Comparison of ENCODE assay signal across 16 cellular contexts in the genomic region with DNA sequence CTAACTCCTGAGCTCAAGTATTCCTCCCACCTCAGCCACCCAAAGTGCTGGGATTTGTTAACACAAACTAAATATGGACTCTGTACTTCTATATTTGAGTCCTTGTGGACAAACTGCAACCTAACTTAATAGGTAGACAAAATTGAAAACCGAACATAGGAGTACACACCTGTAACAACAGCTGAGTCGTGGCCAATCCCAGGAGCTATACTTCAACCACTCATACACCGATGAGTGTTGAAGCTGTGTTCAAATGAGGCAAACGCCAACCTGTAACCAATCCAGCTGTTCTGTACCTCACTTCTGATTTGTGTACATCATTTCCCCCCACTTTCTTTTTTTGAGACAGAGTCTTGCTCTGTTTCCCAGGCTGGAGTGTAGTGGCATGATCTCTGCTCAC.
DNase-seq lines count a peak whose midpoint lies in the region; ATAC-seq and TF ChIP-seq lines count a peak whose summit lies in the region.
"Had no signal": no experiment of that assay in that cellular context is flagged by ENCODE, and none has a peak within 500 bp of the region (broad histone marks: within the 10 kb centered on the region; RNA-seq: fewer than 3 reads in every experiment).

No MANE protein-coding gene starts in this region.

- no peak for TF ChIP-seq CTCF in Calu3 (IDR thresholded peaks at IDR 0.05; ENCODE audit: unreplicated experiment)

- H3K9me3 ChIP-seq in CD4-positive, CD25-positive, alpha-beta regulatory T cell (ENCODE audit: control insufficient read depth in 2 of 2, low read length in 2 of 2) = no peaks in the 10 kb centered on the region
- H3K9me3 ChIP-seq: A549 had no signal

- CTCF ChIA-PET in activated CD4-positive, alpha-beta T cell treated with anti-CD3 and anti-CD28 coated beads for 36 hours (lab: Charles Lee) = no interaction called here
- CTCF ChIA-PET in activated CD8-positive, alpha-beta memory T cell treated with anti-CD3 and anti-CD28 coated beads, Interleukin-2, amount 10 ng/mL, durations not matched to agents 7 days and 5 days (lab: Charles Lee) = no interaction called here
- CTCF ChIA-PET in Calu3 (lab: Charles Lee) = interaction anchor here (0.5 to 0.7 kb wide), 2 partner anchors 14 to 26 kb away, joined by 3 to 4 read pairs; no protein-coding TSS in a partner anchor

- H3K27ac Mint-ChIP-seq in activated CD4-positive, alpha-beta T cell treated with anti-CD3 and anti-CD28 coated beads for 36 hours = peak overlapping the region; percentile 42
- H3K27ac Mint-ChIP-seq in activated CD8-positive, alpha-beta memory T cell treated with anti-CD3 and anti-CD28 coated beads, Interleukin-2, amount 10 ng/mL, durations not matched to agents 7 days and 5 days = peak overlapping the region; percentile 65
- peak overlapping the region; percentile 35 to 83 (median 36) for H3K27ac Mint-ChIP-seq in CD4-positive, CD25-positive, alpha-beta regulatory T cell
- peak overlapping the region; percentile 72 for H3K27ac Mint-ChIP-seq in activated T-helper 2 cell treated with anti-CD3 and anti-CD28 coated beads, Interferon-gamma antibody, Interleukin-2, Interleukin-4, amounts not matched to agents 10 μg/mL and 5 μg/mL and 100 μg/mL, durations not matched to agents 14 hours and 24 hours and 36 hours
- H3K27ac Mint-ChIP-seq in Calu3 (ENCODE audit: unreplicated experiment) = no peak overlapping the region

- H3K27me3 ChIP-seq in CD4-positive, CD25-positive, alpha-beta regulatory T cell (ENCODE audit: control insufficient read depth, insufficient read depth, low read length) = no peaks in the 10 kb centered on the region

- H3K4me3 Mint-ChIP-seq in activated CD4-positive, alpha-beta T cell treated with anti-CD3 and anti-CD28 coated beads for 36 hours = no peak overlapping the region
- no peak overlapping the region for H3K4me3 Mint-ChIP-seq in activated CD8-positive, alpha-beta memory T cell treated with anti-CD3 and anti-CD28 coated beads, Interleukin-2, amount 10 ng/mL, durations not matched to agents 7 days and 5 days
- peak overlapping the region; percentile 75 to 94 (median 78) for H3K4me3 Mint-ChIP-seq in CD4-positive, CD25-positive, alpha-beta regulatory T cell
- no peak overlapping the region for H3K4me3 Mint-ChIP-seq in activated T-helper 2 cell treated with anti-CD3 and anti-CD28 coated beads, Interferon-gamma antibody, Interleukin-2, Interleukin-4, amounts not matched to agents 10 μg/mL and 5 μg/mL and 100 μg/mL, durations not matched to agents 14 hours and 24 hours and 36 hours (ENCODE audit: low read depth)
- no peak overlapping the region for H3K4me3 Mint-ChIP-seq in Calu3 (ENCODE audit: low read depth, unreplicated experiment)
- H3K4me3 Mint-ChIP-seq: H9 had no signal

- POLR2A ChIA-PET in activated CD4-positive, alpha-beta T cell treated with anti-CD3 and anti-CD28 coated beads for 36 hours (lab: Charles Lee) = no interaction called here

- peaks cover 20% of the 10 kb centered on the region for H3K4me1 ChIP-seq in CD4-positive, CD25-positive, alpha-beta regulatory T cell (ENCODE audit: control insufficient read depth, insufficient read depth, low read length, poor library complexity, severe bottlenecking)
- H3K4me1 ChIP-seq: A549 had no signal

- H3K4me3 ChIP-seq in CD4-positive, CD25-positive, alpha-beta regulatory T cell (ENCODE audit: low read depth, low read length) = peak overlapping the region; percentile 82
- H3K4me3 ChIP-seq: A549 had no signal

- DNase-seq in activated CD4-positive, alpha-beta T cell treated with anti-CD3 and anti-CD28 coated beads for 36 hours = no peak
- no peak for DNase-seq in activated CD4-positive, alpha-beta T cell treated with anti-CD3 and anti-CD28 coated beads, Interleukin-2, amount 50 U/mL, for 1 hour
- DNase-seq in activated CD8-positive, alpha-beta memory T cell treated with anti-CD3 and anti-CD28 coated beads, Interleukin-2, amount 10 ng/mL, durations not matched to agents 7 days and 5 days = no peak
- DNase-seq in activated CD8-positive, alpha-beta memory T cell treated with anti-CD3 and anti-CD28 coated beads for 24 hours = no peak
- no peak for DNase-seq in CD4-positive, CD25-positive, alpha-beta regulatory T cell
- no peak for DNase-seq in activated T-helper 2 cell treated with anti-CD3 and anti-CD28 coated beads, Interferon-gamma antibody, Interleukin-2, Interleukin-4, amounts not matched to agents 10 μg/mL and 5 μg/mL and 100 μg/mL, durations not matched to agents 14 hours and 24 hours and 36 hours (ENCODE audit: low spot score)
- DNase-seq in Calu3 = no peak
- no peak for DNase-seq in DMS79 treated with DMSO at 0.1 percent for 48 hours (lab: John Stamatoyannopoulos, UW)
- DNase-seq: AML-193; CD4-positive, alpha-beta memory T cell; DND-41; EL; H9 had no signal

- H3K36me3 ChIP-seq in CD4-positive, CD25-positive, alpha-beta regulatory T cell (ENCODE audit: control insufficient read depth, insufficient read depth, low read length) = no peaks in the 10 kb centered on the region

- peak overlapping the region; percentile 64 for H3K27ac ChIP-seq in CD4-positive, CD25-positive, alpha-beta regulatory T cell (ENCODE audit: insufficient read depth, low read length, poor library complexity, severe bottlenecking)
- H3K27ac ChIP-seq: 22Rv1, A549, C4-2B had no signal

- H3K9me3 Mint-ChIP-seq in activated CD4-positive, alpha-beta T cell treated with anti-CD3 and anti-CD28 coated beads for 36 hours (ENCODE audit: low read depth) = no peaks in the 10 kb centered on the region
- H3K9me3 Mint-ChIP-seq in activated CD8-positive, alpha-beta memory T cell treated with anti-CD3 and anti-CD28 coated beads, Interleukin-2, amount 10 ng/mL, durations not matched to agents 7 days and 5 days (ENCODE audit: low read depth) = peaks cover 16% of the 10 kb centered on the region
- H3K9me3 Mint-ChIP-seq in CD4-positive, CD25-positive, alpha-beta regulatory T cell = no peaks in the 10 kb centered on the region
- H3K9me3 Mint-ChIP-seq in activated T-helper 2 cell treated with anti-CD3 and anti-CD28 coated beads, Interferon-gamma antibody, Interleukin-2, Interleukin-4, amounts not matched to agents 10 μg/mL and 5 μg/mL and 100 μg/mL, durations not matched to agents 14 hours and 24 hours and 36 hours = peaks cover 4% of the 10 kb centered on the region
- H3K9me3 Mint-ChIP-seq in Calu3 (ENCODE audit: low read depth, unreplicated experiment) = peaks cover 12% of the 10 kb centered on the region
- H3K9me3 Mint-ChIP-seq: CD4-positive, alpha-beta memory T cell; H9 had no signal

- no peak for ATAC-seq in activated CD4-positive, alpha-beta T cell treated with anti-CD3 and anti-CD28 coated beads for 36 hours
- no peak for ATAC-seq in activated CD8-positive, alpha-beta memory T cell treated with anti-CD3 and anti-CD28 coated beads, Interleukin-2, amount 10 ng/mL, durations not matched to agents 7 days and 5 days
- ATAC-seq in CD4-positive, CD25-positive, alpha-beta regulatory T cell (ENCODE audit: low read depth in 2 of 2) = peak in 1 of 2 donors; percentile 12
- ATAC-seq: A549 had no signal

- peaks cover 20% of the 10 kb centered on the region for H3K27me3 Mint-ChIP-seq in activated CD4-positive, alpha-beta T cell treated with anti-CD3 and anti-CD28 coated beads for 36 hours
- peaks cover 18% of the 10 kb centered on the region for H3K27me3 Mint-ChIP-seq in activated CD8-positive, alpha-beta memory T cell treated with anti-CD3 and anti-CD28 coated beads, Interleukin-2, amount 10 ng/mL, durations not matched to agents 7 days and 5 days
- H3K27me3 Mint-ChIP-seq in CD4-positive, CD25-positive, alpha-beta regulatory T cell = no peaks in the 10 kb centered on the region
- no peaks in the 10 kb centered on the region for H3K27me3 Mint-ChIP-seq in activated T-helper 2 cell treated with anti-CD3 and anti-CD28 coated beads, Interferon-gamma antibody, Interleukin-2, Interleukin-4, amounts not matched to agents 10 μg/mL and 5 μg/mL and 100 μg/mL, durations not matched to agents 14 hours and 24 hours and 36 hours (ENCODE audit: low read depth)
- no peaks in the 10 kb centered on the region for H3K27me3 Mint-ChIP-seq in Calu3 (ENCODE audit: unreplicated experiment)

- intact Hi-C loops in activated CD4-positive, alpha-beta T cell treated with anti-CD3 and anti-CD28 coated beads for 36 hours (cut with DNase I, micrococcal nuclease) = loop anchor here in 1 of 2 experiments (5.0 to 10.0 kb wide), 4 partner anchors 582 to 1580 kb away; a partner anchor contains a TSS
- intact Hi-C loops in activated T-helper 2 cell treated with anti-CD3 and anti-CD28 coated beads, Interferon-gamma antibody, Interleukin-2, Interleukin-4, amounts not matched to agents 10 μg/mL and 5 μg/mL and 100 μg/mL, durations not matched to agents 14 hours and 24 hours and 36 hours (cut with micrococcal nuclease) = loop anchor here (10.0 kb wide), 3 partner anchors 580 to 770 kb away; no protein-coding TSS in a partner anchor
- intact Hi-C loops in Calu3 (cut with micrococcal nuclease; ENCODE audit: unreplicated experiment) = no loop called here

- H3K36me3 Mint-ChIP-seq in activated CD4-positive, alpha-beta T cell treated with anti-CD3 and anti-CD28 coated beads for 36 hours (ENCODE audit: low read depth) = peaks cover 2% of the 10 kb centered on the region
- peaks cover 30% of the 10 kb centered on the region for H3K36me3 Mint-ChIP-seq in activated CD8-positive, alpha-beta memory T cell treated with anti-CD3 and anti-CD28 coated beads, Interleukin-2, amount 10 ng/mL, durations not matched to agents 7 days and 5 days
- H3K36me3 Mint-ChIP-seq in CD4-positive, CD25-positive, alpha-beta regulatory T cell = no peaks in the 10 kb centered on the region
- H3K36me3 Mint-ChIP-seq in activated T-helper 2 cell treated with anti-CD3 and anti-CD28 coated beads, Interferon-gamma antibody, Interleukin-2, Interleukin-4, amounts not matched to agents 10 μg/mL and 5 μg/mL and 100 μg/mL, durations not matched to agents 14 hours and 24 hours and 36 hours (ENCODE audit: low read depth) = peaks cover 17% of the 10 kb centered on the region
- no peaks in the 10 kb centered on the region for H3K36me3 Mint-ChIP-seq in Calu3 (ENCODE audit: insufficient read depth, unreplicated experiment)
- H3K36me3 Mint-ChIP-seq: CD4-positive, alpha-beta memory T cell had no signal

- peaks cover 47% of the 10 kb centered on the region for H3K4me1 Mint-ChIP-seq in activated CD4-positive, alpha-beta T cell treated with anti-CD3 and anti-CD28 coated beads for 36 hours
- peaks cover 56% of the 10 kb centered on the region for H3K4me1 Mint-ChIP-seq in activated CD8-positive, alpha-beta memory T cell treated with anti-CD3 and anti-CD28 coated beads, Interleukin-2, amount 10 ng/mL, durations not matched to agents 7 days and 5 days
- peaks cover 15 to 55% (median 18%) of the 10 kb centered on the region in 4 donors for H3K4me1 Mint-ChIP-seq in CD4-positive, CD25-positive, alpha-beta regulatory T cell
- peaks cover 67% of the 10 kb centered on the region for H3K4me1 Mint-ChIP-seq in activated T-helper 2 cell treated with anti-CD3 and anti-CD28 coated beads, Interferon-gamma antibody, Interleukin-2, Interleukin-4, amounts not matched to agents 10 μg/mL and 5 μg/mL and 100 μg/mL, durations not matched to agents 14 hours and 24 hours and 36 hours (ENCODE audit: low read depth)
- H3K4me1 Mint-ChIP-seq in Calu3 (ENCODE audit: low read depth, unreplicated experiment) = no peaks in the 10 kb centered on the region

- BruUV-seq in Calu3 (replicated peaks; lab: Mats Ljungman, UMichigan) = no TSS peak

Comparison
In these comparisons a context has a peak if more than half of its experiments do, and no peak if none do; other contexts are left out.
1. H3K4me3 Mint-ChIP-seq: peak in CD4-positive, CD25-positive, alpha-beta regulatory T cell (4 of 4); none in activated CD4-positive, alpha-beta T cell treated with anti-CD3 and anti-CD28 coated beads for 36 hours (single experiment), activated CD8-positive, alpha-beta memory T cell treated with anti-CD3 and anti-CD28 coated beads, Interleukin-2, amount 10 ng/mL, durations not matched to agents 7 days and 5 days (single experiment), activated T-helper 2 cell treated with anti-CD3 and anti-CD28 coated beads, Interferon-gamma antibody, Interleukin-2, Interleukin-4, amounts not matched to agents 10 μg/mL and 5 μg/mL and 100 μg/mL, durations not matched to agents 14 hours and 24 hours and 36 hours (single experiment) and Calu3 (single experiment).